Comparison of ENCODE assay signal across 8 cellular contexts in the genomic region with DNA sequence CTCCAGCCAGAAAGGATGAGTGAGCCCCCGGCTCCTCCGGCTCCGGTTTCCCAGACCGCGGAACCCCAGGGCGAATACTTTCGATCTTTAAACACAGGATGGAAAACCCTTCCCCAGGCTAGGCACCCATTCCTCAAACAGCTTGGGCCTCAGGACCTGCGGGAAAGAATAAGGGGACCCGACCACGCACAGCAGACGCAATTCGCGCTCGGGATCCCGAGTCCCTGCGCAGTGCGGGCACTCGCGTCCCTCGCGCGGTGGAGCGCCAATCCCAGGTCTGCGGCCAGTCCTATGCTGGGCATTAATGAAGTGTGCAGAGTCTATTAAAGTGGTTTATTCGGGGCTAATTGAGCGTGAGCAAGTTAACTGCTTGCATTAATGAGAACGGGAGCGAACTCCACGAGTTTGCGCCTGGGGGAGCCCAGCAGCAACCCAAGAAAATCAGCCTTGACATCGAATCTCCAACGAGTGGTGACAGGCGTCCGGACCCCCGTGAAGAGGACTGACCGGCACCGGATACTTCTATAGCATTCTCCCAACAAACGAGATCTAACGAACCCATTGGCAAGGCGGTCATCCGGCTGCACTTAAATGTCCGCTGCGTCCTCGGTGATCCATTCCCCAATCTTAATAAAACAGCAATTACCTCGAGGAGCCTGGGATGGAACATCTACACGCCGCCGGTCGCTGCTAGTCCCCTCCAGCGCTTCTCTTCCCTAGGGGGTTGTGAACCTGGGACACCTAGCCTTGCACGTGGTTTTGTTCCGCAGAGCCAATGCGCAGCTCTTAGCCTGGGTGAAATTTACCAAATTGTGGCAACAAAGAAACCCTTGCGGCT. TPM values are rescaled to one million over a fixed set of nuclear protein-coding genes. Genes with fewer than 3 reads are reported as not detected.
DNase-seq lines count a peak whose midpoint lies in the region; FAIRE-seq and TF ChIP-seq lines count a peak whose summit lies in the region.

No MANE protein-coding gene starts in this region.

- H3K4me1 ChIP-seq in SK-N-SH (ENCODE audit: control insufficient read depth in 1 of 2, insufficient read depth in 2 of 2, low read depth in 1 of 2, low read length in 1 of 2) (peaks cover 5 to 17% of the 10 kb centered on the region in 2 experiments; a peak in 1 of 4 replicates), rectal smooth muscle tissue (ENCODE audit: control insufficient read depth, insufficient read depth, low read length) (no peaks in the 10 kb centered on the region)

- H3K9me3 ChIP-seq in SK-N-SH, result no peaks in the 10 kb centered on the region

- peak; percentile 21 for DNase-seq in EL
- peak; percentile 60 for DNase-seq in SK-N-SH
- peak; percentile 12 for DNase-seq in fibroblast of villous mesenchyme (ENCODE audit: low read depth)
- no peak for DNase-seq in midbrain (lab: John Stamatoyannopoulos, UW)
- DNase-seq in urothelium cell line (ENCODE audit: low spot score), result no peak
- DNase-seq in substantia nigra (lab: John Stamatoyannopoulos, UW), result no peak
- DNase-seq in HuH-7.5 (ENCODE audit: low spot score), result no peak

- TF ChIP-seq EP300 in SK-N-SH (IDR thresholded peaks at IDR 0.05; ENCODE audit: borderline replicate concordance in 1 of 2, low read depth in 1 of 2, low read length in 1 of 2), result no peak

- POLR2A ChIA-PET in SK-N-SH (lab: Yijun Ruan, JAX), result no interaction called here

- H3K9me2 ChIP-seq in SK-N-SH, result no peaks in the 10 kb centered on the region

- CTCF ChIA-PET in SK-N-SH (lab: Yijun Ruan, JAX), result interaction anchor here (1.1 to 12.7 kb wide), 4 partner anchors 9 to 836 kb away, joined by 3 to 111 read pairs (median 41); no protein-coding TSS in a partner anchor

- WGBS in SK-N-SH (ENCODE audit: low lambda C conversion rate), result 23% methylated on average over 49 of the region's 54 CpGs

- H2AFZ ChIP-seq in SK-N-SH (ENCODE audit: low read depth), result no peak overlapping the region

- peak overlapping the region; percentile 75 to 94 for H3K4me3 ChIP-seq in SK-N-SH (ENCODE audit: low read depth in 2 of 2, low read length in 1 of 2)
- H3K4me3 ChIP-seq in fibroblast of villous mesenchyme (ENCODE audit: low read depth, low read length), result peak overlapping the region; percentile 70
- H3K4me3 ChIP-seq in rectal smooth muscle tissue (ENCODE audit: low read length), result peak overlapping the region; percentile 79

- H3F3A ChIP-seq in SK-N-SH (replicated peaks; ENCODE audit: insufficient read depth), result peaks cover 28% of the 10 kb centered on the region

- peak overlapping the region; percentile 88 for H3K4me2 ChIP-seq in SK-N-SH

- no peak for FAIRE-seq in urothelium cell line (lab: Jason Lieb, UNC)

- TF ChIP-seq CTCF in SK-N-SH (IDR thresholded peaks at IDR 0.05) (no peak), fibroblast of villous mesenchyme (IDR thresholded peaks at IDR 0.05; ENCODE audit: insufficient read depth, low read depth, low read length) (no peak)

- H3K27me3 ChIP-seq in SK-N-SH (ENCODE audit: insufficient read depth), result no peaks in the 10 kb centered on the region
- H3K27me3 ChIP-seq in rectal smooth muscle tissue (ENCODE audit: control insufficient read depth, insufficient read depth, low read length), result peaks cover 15% of the 10 kb centered on the region

- H3K27ac ChIP-seq in SK-N-SH (ENCODE audit: low read depth in 2 of 2, low read length in 1 of 2) (peak overlapping the region in 1 of 2 experiments; percentile 63; a peak in 2 of 4 replicates), rectal smooth muscle tissue (ENCODE audit: low read depth, low read length) (peak overlapping the region; percentile 82), substantia nigra (ENCODE audit: low read depth, low read length, poor library complexity, severe bottlenecking) (no peak overlapping the region)

- peaks cover 64% of the 10 kb centered on the region for H4K20me1 ChIP-seq in SK-N-SH (ENCODE audit: insufficient read depth)

- H3K36me3 ChIP-seq in SK-N-SH (replicated peaks in 1 of 2; ENCODE audit: control insufficient read depth in 1 of 2, insufficient read depth in 2 of 2, low read length in 1 of 2) (peaks cover 16 to 35% of the 10 kb centered on the region in 2 experiments), rectal smooth muscle tissue (ENCODE audit: control insufficient read depth, insufficient read depth, low read length) (no peaks in the 10 kb centered on the region)

- H3K9ac ChIP-seq in SK-N-SH (peak overlapping the region; percentile 89), rectal smooth muscle tissue (ENCODE audit: low read length) (peak overlapping the region; percentile 27)

- H3K79me2 ChIP-seq in SK-N-SH (ENCODE audit: insufficient read depth), result peaks cover 70% of the 10 kb centered on the region

- no peak for TF ChIP-seq RAD21 in SK-N-SH (IDR thresholded peaks at IDR 0.05; ENCODE audit: low read length)

TF ChIP-seq in SK-N-SH, 30 proteins besides CTCF, POLR2A, EP300 and RAD21:
- TF ChIP-seq TAF1 (IDR thresholded peaks at IDR 0.05; ENCODE audit: borderline replicate concordance, low read depth, low read length) (peak; percentile 6; the same call in 1 of the 2 replicates), SIN3A (IDR thresholded peaks at IDR 0.05; ENCODE audit: borderline replicate concordance, low read depth, low read length) (0 out of 2 replicates have a peak, but pooled peaks have one; percentile 22), POLR2AphosphoS5 (IDR thresholded peaks at IDR 0.05; ENCODE audit: low read depth, low read length) (peak; percentile 19), RFX5 (IDR thresholded peaks at IDR 0.05; ENCODE audit: low read length) (no peak)
TF ChIP-seq in SK-N-SH: peak in this region for 3.

RNA-seq across cellular contexts. Expression of a gene that starts 1.7 kb away (rescaled TPM):
- 48.7 and 76.6 TPM in 2 replicates for polyA plus RNA-seq in SK-N-SH (2012; rRNA removed)
- polyA plus RNA-seq in SK-N-SH (2012; cell fraction: cytosol; rRNA removed), result 32.1 and 46.4 TPM in 2 replicates
- polyA plus RNA-seq in SK-N-SH (2012; cell fraction: nucleus; rRNA removed), result 128 and 152 TPM in 2 replicates
- 2.2 and 4.5 TPM in 2 replicates for total RNA-seq in fibroblast of villous mesenchyme

Comparison
In these comparisons a context has a peak if more than half of its experiments do, and no peak if none do; other contexts are left out.
1. DNase-seq: peak in EL (single experiment), SK-N-SH (single experiment) and fibroblast of villous mesenchyme (single experiment); none in midbrain (single experiment), urothelium cell line (single experiment), substantia nigra (0 of 49) and HuH-7.5 (single experiment).
2. Peak in every context shown above with its lines, with median percentiles within 50 percentile points of each other: H3K4me3 ChIP-seq.